12 cellular contexts compared by ENCODE assay signal in genomic region chr13:99382428-99383133, GRCh38.
DNase-seq lines count a peak whose midpoint lies in the region; ATAC-seq and TF ChIP-seq lines count a peak whose summit lies in the region.
"Had no signal": no experiment of that assay in that cellular context is flagged by ENCODE, and none has a peak within 500 bp of the region (broad histone marks: within the 10 kb centered on the region; RNA-seq: fewer than 3 reads in every experiment).

No MANE protein-coding gene starts in this region.

- no peaks in the 10 kb centered on the region for H3K27me3 ChIP-seq in suprapubic skin
- H3K27me3 ChIP-seq: brain microvascular endothelial cell had no signal

- H3K27ac ChIP-seq in suprapubic skin: peak overlapping the region; percentile 32
- H3K27ac ChIP-seq: A549, brain microvascular endothelial cell had no signal

- peaks cover 31% of the 10 kb centered on the region for H3K36me3 ChIP-seq in suprapubic skin
- H3K36me3 ChIP-seq: brain microvascular endothelial cell had no signal

- H3K4me3 ChIP-seq in suprapubic skin: no peak overlapping the region
- H3K4me3 ChIP-seq: A549 had no signal

- no peak for TF ChIP-seq POLR2A in suprapubic skin (IDR thresholded peaks at IDR 0.05)

- peak; percentile 49 for DNase-seq in activated naive CD4-positive, alpha-beta T cell treated with Interleukin-2 at 50 U/mL for 16 hours
- no peak for DNase-seq in activated naive CD4-positive, alpha-beta T cell treated with anti-CD3 and anti-CD28 coated beads, Interleukin-2, amount 50 U/mL, for 16 hours
- DNase-seq in immature natural killer cell (peak; percentile 67 to 76 (median 71)), suprapubic skin (ENCODE audit: low spot score in 2 of 2) (no peak), NCI-H1105 treated with DMSO at 0.1 percent for 48 hours (lab: John Stamatoyannopoulos, UW) (no peak)
- DNase-seq: brain microvascular endothelial cell, Karpas-422, NCI-H748 treated with DMSO at 0.1 percent for 48 hours had no signal

- H3K4me1 ChIP-seq in suprapubic skin: peaks cover 12% of the 10 kb centered on the region
- H3K4me1 ChIP-seq: A549 had no signal

- TF ChIP-seq CTCF in suprapubic skin (IDR thresholded peaks at IDR 0.05): no peak

- H3K9me3 ChIP-seq in suprapubic skin: no peaks in the 10 kb centered on the region
- H3K9me3 ChIP-seq: A549 had no signal

- H3K27ac Mint-ChIP-seq in activated T-helper 17 cell treated with anti-CD3 and anti-CD28 coated beads, Interleukin-2, amount 50 U/mL, for 72 hours: peak overlapping the region; percentile 80
- H3K27ac Mint-ChIP-seq in immature natural killer cell: peak overlapping the region; percentile 74 to 98 (median 90)

- H3K4me1 Mint-ChIP-seq in activated T-helper 17 cell treated with anti-CD3 and anti-CD28 coated beads, Interleukin-2, amount 50 U/mL, for 72 hours: peaks cover 56% of the 10 kb centered on the region
- peaks cover 55 to 76% of the 10 kb centered on the region in 2 donors for H3K4me1 Mint-ChIP-seq in immature natural killer cell

- H3K27me3 Mint-ChIP-seq in activated T-helper 17 cell treated with anti-CD3 and anti-CD28 coated beads, Interleukin-2, amount 50 U/mL, for 72 hours: no peaks in the 10 kb centered on the region
- H3K27me3 Mint-ChIP-seq in immature natural killer cell (ENCODE audit: low read depth in 3 of 3): peaks cover 2 to 11% (median 10%) of the 10 kb centered on the region in 3 donors

- H3K9me3 Mint-ChIP-seq in activated T-helper 17 cell treated with anti-CD3 and anti-CD28 coated beads, Interleukin-2, amount 50 U/mL, for 72 hours: no peaks in the 10 kb centered on the region
- no peaks in the 10 kb centered on the region for H3K9me3 Mint-ChIP-seq in immature natural killer cell

- WGBS in suprapubic skin: 79% methylated on average over 9 of the region's 9 CpGs

- H3K4me3 Mint-ChIP-seq in activated T-helper 17 cell treated with anti-CD3 and anti-CD28 coated beads, Interleukin-2, amount 50 U/mL, for 72 hours: peak overlapping the region; percentile 70
- peak overlapping the region; percentile 30 to 74 (median 72) for H3K4me3 Mint-ChIP-seq in immature natural killer cell

- ATAC-seq in activated T-helper 17 cell treated with anti-CD3 and anti-CD28 coated beads, Interleukin-2, amount 50 U/mL, for 72 hours (replicated peaks): peak; percentile 27
- ATAC-seq in HG03520 (IDR thresholded peaks at IDR 0.05; ENCODE audit: unreplicated experiment) (no peak), HG02571 (IDR thresholded peaks at IDR 0.05; ENCODE audit: unreplicated experiment) (no peak)
- ATAC-seq: A549 had no signal

- peaks cover 65% of the 10 kb centered on the region for H3K36me3 Mint-ChIP-seq in activated T-helper 17 cell treated with anti-CD3 and anti-CD28 coated beads, Interleukin-2, amount 50 U/mL, for 72 hours (ENCODE audit: low read depth)
- H3K36me3 Mint-ChIP-seq in immature natural killer cell: peaks cover 3 to 37% (median 25%) of the 10 kb centered on the region in 3 donors

- no peak for TF ChIP-seq EP300 in suprapubic skin (IDR thresholded peaks at IDR 0.05)

Comparison
In these comparisons a context has a peak if more than half of its experiments do, and no peak if none do; other contexts are left out.
1. DNase-seq: peak in activated naive CD4-positive, alpha-beta T cell treated with Interleukin-2 at 50 U/mL for 16 hours (single experiment) and immature natural killer cell (3 of 3); none in activated naive CD4-positive, alpha-beta T cell treated with anti-CD3 and anti-CD28 coated beads, Interleukin-2, amount 50 U/mL, for 16 hours (single experiment), suprapubic skin (0 of 2) and NCI-H1105 treated with DMSO at 0.1 percent for 48 hours (single experiment).